Comparison of ENCODE assay signal across 8 cellular contexts in genomic region chr1:32394890-32395415, GRCh38. TPM values are rescaled to one million over a fixed set of nuclear protein-coding genes. Genes with fewer than 3 reads are reported as not detected.
DNase-seq lines count a peak whose midpoint lies in the region; ATAC-seq and TF ChIP-seq lines count a peak whose summit lies in the region.

No MANE protein-coding gene starts in this region.

- POLR2A ChIA-PET in activated CD4-positive, alpha-beta T cell treated with anti-CD3 and anti-CD28 coated beads, Interleukin-2, amount 10 ng/mL, durations not matched to agents 7 days and 5 days (lab: Charles Lee), result no interaction called here
- POLR2A ChIA-PET in naive thymus-derived CD4-positive, alpha-beta T cell (lab: Charles Lee), result interaction anchor here (0.5 to 3.6 kb wide), 42 partner anchors 7 to 1619 kb away, joined by 3 to 34 read pairs (median 5); partner anchors contain the start of genes HDAC1, IQCC, KHDRBS1 and KPNA6

- peaks cover 5% of the 10 kb centered on the region for H3K27me3 Mint-ChIP-seq in activated CD4-positive, alpha-beta T cell treated with anti-CD3 and anti-CD28 coated beads, Interleukin-2, amount 10 ng/mL, durations not matched to agents 7 days and 5 days
- H3K27me3 Mint-ChIP-seq in naive thymus-derived CD4-positive, alpha-beta T cell, result peaks cover 0 to 19% (median 0%) of the 10 kb centered on the region in 5 donors

- peak overlapping the region; percentile 61 to 96 (median 91) for H3K27ac ChIP-seq in dorsolateral prefrontal cortex
- peak overlapping the region; percentile 95 for H3K27ac ChIP-seq in naive thymus-derived CD4-positive, alpha-beta T cell (ENCODE audit: low read depth, low read length)

- in situ Hi-C loops in G401 (cut with HindIII; ENCODE audit: low sequenced_read_pairs), result no loop called here

- H3K36me3 Mint-ChIP-seq in activated CD4-positive, alpha-beta T cell treated with anti-CD3 and anti-CD28 coated beads, Interleukin-2, amount 10 ng/mL, durations not matched to agents 7 days and 5 days (ENCODE audit: low read depth), result peaks cover 3% of the 10 kb centered on the region
- peaks cover 0 to 7% (median 3%) of the 10 kb centered on the region in 5 donors for H3K36me3 Mint-ChIP-seq in naive thymus-derived CD4-positive, alpha-beta T cell

- H3K4me1 ChIP-seq in naive thymus-derived CD4-positive, alpha-beta T cell (ENCODE audit: control insufficient read depth in 2 of 2, insufficient read depth in 2 of 2, low read length in 2 of 2), result peaks cover 15 to 27% of the 10 kb centered on the region in 2 donors

- DNase-seq in activated CD4-positive, alpha-beta T cell treated with anti-CD3 and anti-CD28 coated beads, Interleukin-2, amount 10 ng/mL, durations not matched to agents 7 days and 5 days, result no peak
- no peak for DNase-seq in activated CD4-positive, alpha-beta T cell treated with anti-CD3 and anti-CD28 coated beads for 48 hours
- DNase-seq in NCI-H69 (lab: John Stamatoyannopoulos, UW), result peak; percentile 49
- DNase-seq in dorsolateral prefrontal cortex, result no peak
- no peak for DNase-seq in naive thymus-derived CD4-positive, alpha-beta T cell
- no peak for DNase-seq in GM20000 (ENCODE audit: low spot score)
- DNase-seq in G401 (ENCODE audit: low spot score), result no peak
- DNase-seq in activated CD8-positive, alpha-beta memory T cell treated with anti-CD3 and anti-CD28 coated beads for 24 hours, result no peak

- peak overlapping the region; percentile 97 for H3K27ac Mint-ChIP-seq in activated CD4-positive, alpha-beta T cell treated with anti-CD3 and anti-CD28 coated beads, Interleukin-2, amount 10 ng/mL, durations not matched to agents 7 days and 5 days
- peak overlapping the region; percentile 94 to 100 (median 98) for H3K27ac Mint-ChIP-seq in naive thymus-derived CD4-positive, alpha-beta T cell

- peaks cover 0 to 17% (median 6%) of the 10 kb centered on the region in 3 experiments for H3K36me3 ChIP-seq in naive thymus-derived CD4-positive, alpha-beta T cell (ENCODE audit: control insufficient read depth in 2 of 3, insufficient read depth in 3 of 3, low read length in 3 of 3)

- H3K9me3 ChIP-seq in naive thymus-derived CD4-positive, alpha-beta T cell (ENCODE audit: control insufficient read depth in 2 of 3, low read length in 3 of 3), result no peaks in the 10 kb centered on the region

- peak overlapping the region; percentile 97 for H3K4me3 Mint-ChIP-seq in activated CD4-positive, alpha-beta T cell treated with anti-CD3 and anti-CD28 coated beads, Interleukin-2, amount 10 ng/mL, durations not matched to agents 7 days and 5 days
- H3K4me3 Mint-ChIP-seq in naive thymus-derived CD4-positive, alpha-beta T cell, result peak overlapping the region in 9 of 10 donors; percentile 92 to 100 (median 99)

- TF ChIP-seq CTCF in dorsolateral prefrontal cortex (IDR thresholded peaks at IDR 0.05 in 54 of 56, conservative IDR thresholded peaks at IDR 0.05 in 2 of 56; ENCODE audit: low read depth in 1 of 56, partially characterized antibody in 56 of 56), result peak in 1 of 56 donors; percentile 12
- no peak for TF ChIP-seq CTCF in GM20000 (IDR thresholded peaks at IDR 0.05; ENCODE audit: extremely low read depth, missing control alignments)

- peaks cover 30% of the 10 kb centered on the region for H3K4me1 Mint-ChIP-seq in activated CD4-positive, alpha-beta T cell treated with anti-CD3 and anti-CD28 coated beads, Interleukin-2, amount 10 ng/mL, durations not matched to agents 7 days and 5 days
- peaks cover 4 to 40% (median 23%) of the 10 kb centered on the region in 7 donors for H3K4me1 Mint-ChIP-seq in naive thymus-derived CD4-positive, alpha-beta T cell

- peak overlapping the region; percentile 63 to 100 (median 95) for H3K4me3 ChIP-seq in dorsolateral prefrontal cortex
- peak overlapping the region; percentile 90 for H3K4me3 ChIP-seq in naive thymus-derived CD4-positive, alpha-beta T cell (ENCODE audit: low read length)

- intact Hi-C loops in dorsolateral prefrontal cortex (cut with DNase I), result loop anchor here (1.0 to 10.0 kb wide), 4 partner anchors 58 to 690 kb away; partner anchors contain the start of genes AZIN2 (in 1 of the 2), EIF3I (in 1 of the 2), MARCKSL1 (in 1 of the 2) and TMEM234 (in 1 of the 2)
- intact Hi-C loops in naive thymus-derived CD4-positive, alpha-beta T cell (cut with micrococcal nuclease), result loop anchor here (1.0 to 10.0 kb wide), 24 partner anchors 44 to 1330 kb away; partner anchors contain the start of genes CCDC28B (in 2 of the 2), EIF3I (in 2 of the 2), HDAC1 (in 2 of the 2) and KHDRBS1 (in 2 of the 2)

- H3K9me3 Mint-ChIP-seq in activated CD4-positive, alpha-beta T cell treated with anti-CD3 and anti-CD28 coated beads, Interleukin-2, amount 10 ng/mL, durations not matched to agents 7 days and 5 days, result no peaks in the 10 kb centered on the region
- peaks cover 0 to 5% (median 0%) of the 10 kb centered on the region in 11 donors for H3K9me3 Mint-ChIP-seq in naive thymus-derived CD4-positive, alpha-beta T cell

- ATAC-seq in naive thymus-derived CD4-positive, alpha-beta T cell, result no peak

- H3K27me3 ChIP-seq in dorsolateral prefrontal cortex, result no peaks in the 10 kb centered on the region
- no peaks in the 10 kb centered on the region for H3K27me3 ChIP-seq in naive thymus-derived CD4-positive, alpha-beta T cell (ENCODE audit: control insufficient read depth in 2 of 2, insufficient read depth in 2 of 2, low read length in 2 of 2)

- CTCF ChIA-PET in activated CD4-positive, alpha-beta T cell treated with anti-CD3 and anti-CD28 coated beads, Interleukin-2, amount 10 ng/mL, durations not matched to agents 7 days and 5 days (lab: Charles Lee), result interaction anchor here (0.6 to 1.8 kb wide), 5 partner anchors 13 to 146 kb away, joined by 3 to 5 read pairs (median 4); no protein-coding TSS in a partner anchor
- CTCF ChIA-PET in naive thymus-derived CD4-positive, alpha-beta T cell (lab: Charles Lee), result interaction anchor here (0.6 to 2.0 kb wide), 6 partner anchors 10 to 215 kb away, joined by 3 to 7 read pairs (median 4); partner anchors contain the start of genes MARCKSL1 and TXLNA

RNA-seq across cellular contexts. Expression of gene BSDC1, which starts 0.7 kb away (rescaled TPM):
- total RNA-seq in activated CD4-positive, alpha-beta T cell treated with anti-CD3 and anti-CD28 coated beads, Interleukin-2, amount 10 ng/mL, durations not matched to agents 7 days and 5 days, result 10 to 100 TPM; 42.9 to 44.6 TPM
- total RNA-seq in dorsolateral prefrontal cortex, result 100 to 1,000 TPM in 79 of 120 experiments, 10 to 100 TPM in 41; 87.5 to 123 (median 103) TPM
- total RNA-seq in naive thymus-derived CD4-positive, alpha-beta T cell, result 100 to 1,000 TPM in 4 of 5 experiments, 10 to 100 TPM in 1; 51.7 to 186 (median 121) TPM
- polyA plus RNA-seq in naive thymus-derived CD4-positive, alpha-beta T cell, result 10 to 100 TPM; 37.6 to 54.9 TPM
- total RNA-seq in G401 (2014; rRNA removed; shearing (Covaris generic)), result 40.7 and 47.3 TPM in 2 replicates

RNA-seq across cellular contexts. Expression of gene TSSK3, which starts 32.6 kb away (rescaled TPM):
- total RNA-seq in activated CD4-positive, alpha-beta T cell treated with anti-CD3 and anti-CD28 coated beads, Interleukin-2, amount 10 ng/mL, durations not matched to agents 7 days and 5 days, result 1 to 10 TPM; 1.5 to 2.2 TPM
- 10 to 100 TPM in 8 of 120 experiments, 1 to 10 TPM in 111, not detected in 1; 1.2 to 16.0 (median 5.1) TPM for total RNA-seq in dorsolateral prefrontal cortex
- total RNA-seq in naive thymus-derived CD4-positive, alpha-beta T cell, result 1 to 10 TPM in 4 of 5 experiments, under 1 TPM in 1; 0.77 to 7.2 (median 2.7) TPM
- polyA plus RNA-seq in naive thymus-derived CD4-positive, alpha-beta T cell, result 1 to 10 TPM in 1 of 2 donors, under 1 TPM in 1; 0.50 to 3.2 TPM
- 0.20 TPM in 1 of 2 replicates, not detected in the other for total RNA-seq in G401 (2014; rRNA removed; shearing (Covaris generic))

RNA-seq across cellular contexts. Expression of gene FAM229A, which starts 32.7 kb away (rescaled TPM):
- total RNA-seq in activated CD4-positive, alpha-beta T cell treated with anti-CD3 and anti-CD28 coated beads, Interleukin-2, amount 10 ng/mL, durations not matched to agents 7 days and 5 days, result 1 to 10 TPM; 8.2 to 8.5 TPM
- 10 to 100 TPM in 59 of 120 experiments, 1 to 10 TPM in 61; 4.0 to 24.0 (median 9.9) TPM for total RNA-seq in dorsolateral prefrontal cortex
- total RNA-seq in naive thymus-derived CD4-positive, alpha-beta T cell, result 10 to 100 TPM; 11.9 to 37.6 (median 27.7) TPM
- 1 to 10 TPM in 1 of 2 donors, under 1 TPM in 1; 0.32 to 2.5 TPM for polyA plus RNA-seq in naive thymus-derived CD4-positive, alpha-beta T cell
- 0.20 and 0.31 TPM in 2 replicates for total RNA-seq in G401 (2014; rRNA removed; shearing (Covaris generic))

RNA-seq across cellular contexts. Expression of gene MARCKSL1, which starts 58.9 kb away (rescaled TPM):
- 10 to 100 TPM; 31.0 to 31.6 TPM for total RNA-seq in activated CD4-positive, alpha-beta T cell treated with anti-CD3 and anti-CD28 coated beads, Interleukin-2, amount 10 ng/mL, durations not matched to agents 7 days and 5 days
- 100 to 1,000 TPM in 117 of 120 experiments, 10 to 100 TPM in 3; 90.1 to 633 (median 196) TPM for total RNA-seq in dorsolateral prefrontal cortex
- 10 to 100 TPM; 22.2 to 70.2 (median 41.7) TPM for total RNA-seq in naive thymus-derived CD4-positive, alpha-beta T cell
- 100 to 1,000 TPM; 175 to 222 TPM for polyA plus RNA-seq in naive thymus-derived CD4-positive, alpha-beta T cell
- total RNA-seq in G401 (2014; rRNA removed; shearing (Covaris generic)), result 89.6 and 132 TPM in 2 replicates
